17 cellular contexts compared by ENCODE assay signal in the genomic region with DNA sequence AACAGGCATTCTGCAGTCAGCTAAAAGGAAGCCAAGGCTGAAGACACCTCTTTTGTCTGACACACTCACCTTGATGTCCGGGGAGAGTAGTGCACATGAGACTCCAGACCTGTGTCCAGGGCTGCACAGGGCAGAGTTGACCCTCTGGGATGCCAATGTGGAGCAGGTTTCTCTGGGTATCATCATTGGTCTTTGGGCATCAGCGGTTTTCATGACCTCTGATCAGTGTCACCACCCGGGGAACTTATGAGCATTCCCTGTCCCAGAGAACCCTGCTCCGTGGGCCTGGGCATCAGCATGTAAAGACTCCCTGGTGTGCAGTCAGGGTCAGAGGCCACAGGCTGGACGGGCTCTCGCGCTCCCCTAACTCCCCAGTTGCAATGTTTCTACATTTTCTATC.
DNase-seq lines count a peak whose midpoint lies in the region; ATAC-seq and TF ChIP-seq lines count a peak whose summit lies in the region.
"Had no signal": no experiment of that assay in that cellular context is flagged by ENCODE, and none has a peak within 500 bp of the region (broad histone marks: within the 10 kb centered on the region; RNA-seq: fewer than 3 reads in every experiment).

No MANE protein-coding gene starts in this region.

- POLR2A ChIA-PET in CD8-positive, alpha-beta T cell (lab: Charles Lee) = no interaction called here

- H2BK120ac ChIP-seq in neuronal stem cell (ENCODE audit: low read depth, low read length) (no peak overlapping the region), mesendoderm (ENCODE audit: low read depth, low read length) (no peak overlapping the region)

- H3K23ac ChIP-seq in neuronal stem cell (ENCODE audit: low read depth, low read length, poor library complexity) = no peak overlapping the region
- H3K23ac ChIP-seq in mesendoderm (ENCODE audit: low read length) = no peak overlapping the region

- H3K36me3 Mint-ChIP-seq in CD8-positive, alpha-beta T cell = no peaks in the 10 kb centered on the region
- H3K36me3 Mint-ChIP-seq: CD14-positive monocyte; CD4-positive, alpha-beta memory T cell; CD4-positive, CD25-positive, alpha-beta regulatory T cell had no signal

- TF ChIP-seq CTCF in esophagus muscularis mucosa (IDR thresholded peaks at IDR 0.05) = no peak
- no peak for TF ChIP-seq CTCF in CD8-positive, alpha-beta T cell (IDR thresholded peaks at IDR 0.05)

- no peak overlapping the region for H3K27ac ChIP-seq in esophagus muscularis mucosa (replicated peaks in 1 of 4)
- H3K27ac ChIP-seq in neuronal stem cell (replicated peaks; ENCODE audit: low read length) = no peak overlapping the region
- H3K27ac ChIP-seq in CD8-positive, alpha-beta T cell (ENCODE audit: low read depth, low read length) = no peak overlapping the region
- H3K27ac ChIP-seq in mesendoderm (ENCODE audit: low read depth, low read length) = no peak overlapping the region
- H3K27ac ChIP-seq: BLaER1 had no signal

- WGBS in esophagus muscularis mucosa = 97% methylated on average over 5 of the region's 7 CpGs
- WGBS in neuronal stem cell (ENCODE audit: extremely low coverage in 2 of 2, insufficient read length in 2 of 2, insufficient replicate concordance in 1 of 2), 2 donors = no CpG with 5 or more reads among the region's 7 CpGs
- whole genome bisulfite sequencing in mesendoderm (ENCODE audit: extremely low coverage, insufficient coverage, low lambda C conversion rate) = no CpG with 5 or more reads among the region's 7 CpGs

- no peak for TF ChIP-seq EP300 in esophagus muscularis mucosa (IDR thresholded peaks at IDR 0.05)

- H4K91ac ChIP-seq in neuronal stem cell (ENCODE audit: low read depth, low read length, poor library complexity) = no peak overlapping the region

- no peak overlapping the region for H3K27ac Mint-ChIP-seq in CD8-positive, alpha-beta T cell
- H3K27ac Mint-ChIP-seq: CD14-positive monocyte; CD4-positive, alpha-beta memory T cell; CD4-positive, CD25-positive, alpha-beta regulatory T cell had no signal

- no peak overlapping the region for H2BK12ac ChIP-seq in neuronal stem cell (ENCODE audit: low read length)

- ATAC-seq in CD8-positive, alpha-beta T cell = no peak

- H3K36me3 ChIP-seq in esophagus muscularis mucosa (no peaks in the 10 kb centered on the region), neuronal stem cell (replicated peaks in 1 of 2; ENCODE audit: control insufficient read depth in 2 of 2, insufficient read depth in 2 of 2, low read length in 2 of 2) (no peaks in the 10 kb centered on the region), mesendoderm (ENCODE audit: control insufficient read depth, insufficient read depth, low read length) (no peaks in the 10 kb centered on the region)
- H3K36me3 ChIP-seq in CD8-positive, alpha-beta T cell (ENCODE audit: insufficient read depth, low read length) = no peaks in the 10 kb centered on the region
- H3K36me3 ChIP-seq: BE2C, BLaER1 had no signal

- H3K4me2 ChIP-seq in neuronal stem cell (ENCODE audit: insufficient read depth, low read length, poor library complexity, severe bottlenecking) = no peak overlapping the region
- H3K4me2 ChIP-seq in mesendoderm (ENCODE audit: low read length) = no peak overlapping the region
- H3K4me2 ChIP-seq: BLaER1 had no signal

- H3K27me3 Mint-ChIP-seq in CD8-positive, alpha-beta T cell (ENCODE audit: low read depth) = peaks cover 17% of the 10 kb centered on the region
- H3K27me3 Mint-ChIP-seq: CD4-positive, CD25-positive, alpha-beta regulatory T cell had no signal

- H2AFZ ChIP-seq in neuronal stem cell (ENCODE audit: low read length) = no peak overlapping the region

- H2BK15ac ChIP-seq in neuronal stem cell (ENCODE audit: low read length) = no peak overlapping the region
- no peak overlapping the region for H2BK15ac ChIP-seq in mesendoderm (replicated peaks; ENCODE audit: low read depth)

- intact Hi-C loops in esophagus muscularis mucosa (cut with DNase I) = no loop called here
- intact Hi-C loops in CD8-positive, alpha-beta T cell (cut with DNase I, micrococcal nuclease) = no loop called here

- H3K9me3 ChIP-seq in esophagus muscularis mucosa = no peaks in the 10 kb centered on the region
- peaks cover 0 to 8% of the 10 kb centered on the region in 2 donors for H3K9me3 ChIP-seq in neuronal stem cell (replicated peaks in 1 of 2; ENCODE audit: control insufficient read depth in 2 of 2, insufficient read depth in 1 of 2, low read depth in 1 of 2, low read length in 2 of 2)
- no peaks in the 10 kb centered on the region for H3K9me3 ChIP-seq in CD8-positive, alpha-beta T cell (ENCODE audit: low read length)
- H3K9me3 ChIP-seq: Caco-2 had no signal

- no peaks in the 10 kb centered on the region for H3K9me3 Mint-ChIP-seq in CD8-positive, alpha-beta T cell
- H3K9me3 Mint-ChIP-seq: CD4-positive, alpha-beta memory T cell had no signal

- no peaks in the 10 kb centered on the region for H3K4me1 Mint-ChIP-seq in CD8-positive, alpha-beta T cell (ENCODE audit: low read depth)
- H3K4me1 Mint-ChIP-seq: CD14-positive monocyte; CD4-positive, alpha-beta memory T cell; CD4-positive, CD25-positive, alpha-beta regulatory T cell had no signal

- H3K4me3 ChIP-seq in esophagus muscularis mucosa = no peak overlapping the region
- H3K4me3 ChIP-seq in neuronal stem cell (ENCODE audit: low read length in 2 of 2) = no peak overlapping the region
- H3K4me3 ChIP-seq in CD8-positive, alpha-beta T cell (ENCODE audit: low read depth, low read length) = no peak overlapping the region
- no peak overlapping the region for H3K4me3 ChIP-seq in mesendoderm (ENCODE audit: low read length)
- H3K4me3 ChIP-seq: BLaER1 had no signal

- H3K4ac ChIP-seq in neuronal stem cell (ENCODE audit: low read length) = no peak overlapping the region
- no peak overlapping the region for H3K4ac ChIP-seq in mesendoderm (ENCODE audit: low read depth, low read length)

- TF ChIP-seq POLR2A in esophagus muscularis mucosa (IDR thresholded peaks at IDR 0.05; ENCODE audit: low read depth) = no peak

- no peak overlapping the region for H4K5ac ChIP-seq in mesendoderm (ENCODE audit: low read length)

- no peak overlapping the region for H3K14ac ChIP-seq in neuronal stem cell (ENCODE audit: low read length)

- CTCF ChIA-PET in CD8-positive, alpha-beta T cell (lab: Charles Lee) = no interaction called here

- no peak overlapping the region for H2AK5ac ChIP-seq in neuronal stem cell (ENCODE audit: low read depth, low read length)
- no peak overlapping the region for H2AK5ac ChIP-seq in mesendoderm (ENCODE audit: low read length)

- H3K18ac ChIP-seq in neuronal stem cell (ENCODE audit: low read length) (no peak overlapping the region), mesendoderm (ENCODE audit: low read length) (no peak overlapping the region)

- H3K56ac ChIP-seq in mesendoderm (ENCODE audit: low read length) = no peak overlapping the region

- H2BK5ac ChIP-seq in neuronal stem cell (ENCODE audit: low read length) (no peak overlapping the region), mesendoderm (ENCODE audit: low read length) (no peak overlapping the region)

- H3K79me2 ChIP-seq in mesendoderm (ENCODE audit: control insufficient read depth, insufficient read depth, low read length) = no peaks in the 10 kb centered on the region

- H3K79me1 ChIP-seq in neuronal stem cell (ENCODE audit: low read depth, low read length) = no peaks in the 10 kb centered on the region
- no peaks in the 10 kb centered on the region for H3K79me1 ChIP-seq in mesendoderm (ENCODE audit: low read length)

- H3K9ac ChIP-seq in neuronal stem cell (ENCODE audit: low read depth, low read length, poor library complexity) (peak overlapping the region; percentile 36), mesendoderm (ENCODE audit: low read length) (no peak overlapping the region)
- H3K9ac ChIP-seq: BLaER1 had no signal

- peaks cover 0 to 14% (median 0%) of the 10 kb centered on the region in 4 donors for H3K27me3 ChIP-seq in esophagus muscularis mucosa
- peaks cover 0 to under 1% (median 0%) of the 10 kb centered on the region in 3 experiments for H3K27me3 ChIP-seq in neuronal stem cell (ENCODE audit: control insufficient read depth in 3 of 3, insufficient read depth in 3 of 3, low read depth in 1 of 3, low read length in 3 of 3)
- H3K27me3 ChIP-seq in CD8-positive, alpha-beta T cell (ENCODE audit: insufficient read depth, low read length) = no peaks in the 10 kb centered on the region
- H3K27me3 ChIP-seq in mesendoderm (ENCODE audit: insufficient read depth, low read length, poor library complexity) = no peaks in the 10 kb centered on the region
- H3K27me3 ChIP-seq: BE2C, BLaER1 had no signal

- H4K8ac ChIP-seq in neuronal stem cell (ENCODE audit: low read depth, low read length) (no peak overlapping the region), mesendoderm (ENCODE audit: low read depth, low read length) (no peak overlapping the region)

- no peak overlapping the region for H3K4me3 Mint-ChIP-seq in CD8-positive, alpha-beta T cell
- H3K4me3 Mint-ChIP-seq: CD14-positive monocyte; CD4-positive, alpha-beta memory T cell; CD4-positive, CD25-positive, alpha-beta regulatory T cell had no signal

- H3K4me1 ChIP-seq in esophagus muscularis mucosa = no peaks in the 10 kb centered on the region
- H3K4me1 ChIP-seq in neuronal stem cell (ENCODE audit: control insufficient read depth in 2 of 2, insufficient read depth in 1 of 2, low read depth in 1 of 2, low read length in 2 of 2) = no peaks in the 10 kb centered on the region
- H3K4me1 ChIP-seq in CD8-positive, alpha-beta T cell (ENCODE audit: insufficient read depth, low read length) = no peaks in the 10 kb centered on the region
- no peaks in the 10 kb centered on the region for H3K4me1 ChIP-seq in mesendoderm (ENCODE audit: control insufficient read depth, low read depth, low read length)
- H3K4me1 ChIP-seq: BE2C, BLaER1, Caco-2 had no signal

- DNase-seq in ecto neural progenitor cell (ENCODE audit: low spot score) = peak; percentile 11
- DNase-seq in esophagus muscularis mucosa (ENCODE audit: extremely low spot score) = peak; percentile 89
- no peak for DNase-seq in neuronal stem cell (ENCODE audit: low spot score)
- DNase-seq in CD8-positive, alpha-beta T cell = no peak
- no peak for DNase-seq in NCI-H526 (lab: John Stamatoyannopoulos, UW)
- no peak for DNase-seq in mesendoderm
- DNase-seq: 8988T; ACHN; BE2C; Caco-2; Calu3; CD4-positive, alpha-beta memory T cell; CD4-positive, CD25-positive, alpha-beta regulatory T cell; DMS79 treated with DMSO at 0.1 percent for 48 hours; GF-D8 had no signal

Comparison
In these comparisons a context has a peak if more than half of its experiments do, and no peak if none do; other contexts are left out.
1. DNase-seq: peak in ecto neural progenitor cell (single experiment) and esophagus muscularis mucosa (single experiment); none in neuronal stem cell (single experiment), CD8-positive, alpha-beta T cell (0 of 7), NCI-H526 (0 of 2) and mesendoderm (single experiment).